Comparison of ENCODE assay signal across 24 cellular contexts in genomic region chr15:96410175-96411055, GRCh38.
A peak's percentile ranks its signal among the peaks of the same experiment; 100 is the strongest.
DNase-seq lines count a peak whose midpoint lies in the region; ATAC-seq, FAIRE-seq and TF ChIP-seq lines count a peak whose summit lies in the region.
"Had no signal": no experiment of that assay in that cellular context is flagged by ENCODE, and none has a peak within 500 bp of the region (broad histone marks: within the 10 kb centered on the region; RNA-seq: fewer than 3 reads in every experiment).

No MANE protein-coding gene starts in this region.

- H4K20me1 ChIP-seq in astrocyte (ENCODE audit: insufficient read depth, low read length), result no peaks in the 10 kb centered on the region

- H3K4me3 ChIP-seq in H7 (ENCODE audit: insufficient read depth, low read depth, low read length) (no peak overlapping the region), astrocyte (ENCODE audit: insufficient read depth, low read depth, low read length) (no peak overlapping the region), iPS-15b (ENCODE audit: low read depth, low read length) (peak overlapping the region; percentile 20), gastrocnemius medialis (peak overlapping the region in 3 of 4 donors; percentile 41 to 61 (median 48))
- H3K4me3 ChIP-seq: HAP-1 had no signal

- H3K4me3 Mint-ChIP-seq in astrocyte (ENCODE audit: unreplicated experiment), result peak overlapping the region; percentile 40
- H3K4me3 Mint-ChIP-seq: activated B cell treated with CpG ODN at 0.5 μM for 24 hours; activated naive CD8-positive, alpha-beta T cell; memory B cell; natural killer cell treated with Interleukin-12 subunit alpha and Interleukin-12 subunit beta and Interleukin-15 and Interleukin-18, amount 100 ng/mL, for 72 hours had no signal

- DNase-seq in H7 (peak; percentile 47), astrocyte (ENCODE audit: low read depth) (no peak), gastrocnemius medialis (no peak), NCI-H1694 (lab: John Stamatoyannopoulos, UW) (no peak)
- DNase-seq: activated B cell treated with CpG ODN at 0.5 μM for 24 hours; activated T-cell treated with anti-CD3 and anti-CD28 coated beads, Interleukin-2, amount 50 U/mL, for 48 hours; COR-L47; dorsolateral prefrontal cortex; islet precursor cell; MV-4-11; NCI-H2029; SIG-M5; stimulated activated CD4-positive, alpha-beta T cell treated with anti-CD3 and anti-CD28 coated beads, Interleukin-1b, Interleukin-23, amount 100 ng/mL, for 48 hours had no signal

- TF ChIP-seq CTCF in astrocyte (IDR thresholded peaks at IDR 0.05; ENCODE audit: insufficient read depth, low read depth, low read length), result no peak
- no peak for TF ChIP-seq CTCF in gastrocnemius medialis (IDR thresholded peaks at IDR 0.05 in 4 of 5, conservative IDR thresholded peaks at IDR 0.05 in 1 of 5)

- H3K36me3 Mint-ChIP-seq in astrocyte (ENCODE audit: low read depth, unreplicated experiment), result no peaks in the 10 kb centered on the region
- H3K36me3 Mint-ChIP-seq: activated naive CD8-positive, alpha-beta T cell; IgD-negative memory B cell; memory B cell; natural killer cell treated with Interleukin-12 subunit alpha and Interleukin-12 subunit beta and Interleukin-15 and Interleukin-18, amount 100 ng/mL, for 72 hours had no signal

- TF ChIP-seq POLR2A in gastrocnemius medialis (IDR thresholded peaks at IDR 0.05), result no peak

- no peaks in the 10 kb centered on the region for H3K79me2 ChIP-seq in astrocyte (ENCODE audit: insufficient read depth, low read length)

- peaks cover 12% of the 10 kb centered on the region for H3K4me1 ChIP-seq in astrocyte (ENCODE audit: insufficient read depth, low read length)
- H3K4me1 ChIP-seq in iPS-15b (ENCODE audit: control insufficient read depth, insufficient read depth, low read length), result no peaks in the 10 kb centered on the region
- H3K4me1 ChIP-seq in gastrocnemius medialis, result peaks cover 7 to 8% of the 10 kb centered on the region in 2 donors
- H3K4me1 ChIP-seq: HAP-1 had no signal

- no peak for ATAC-seq in gastrocnemius medialis
- ATAC-seq in HG02610 (IDR thresholded peaks at IDR 0.05; ENCODE audit: unreplicated experiment), result no peak
- ATAC-seq in HG02759 (IDR thresholded peaks at IDR 0.05; ENCODE audit: unreplicated experiment), result no peak
- ATAC-seq: esophagus mucosa; natural killer cell treated with Interleukin-12 subunit alpha and Interleukin-12 subunit beta and Interleukin-15 and Interleukin-18, amount 100 ng/mL, for 72 hours had no signal

- no peak overlapping the region for H2AFZ ChIP-seq in astrocyte (ENCODE audit: low read depth, low read length)

- no peak overlapping the region for H3K27ac Mint-ChIP-seq in astrocyte (ENCODE audit: unreplicated experiment)
- H3K27ac Mint-ChIP-seq: activated B cell treated with CpG ODN at 0.5 μM for 24 hours; activated naive CD8-positive, alpha-beta T cell; IgD-negative memory B cell; memory B cell; natural killer cell treated with Interleukin-12 subunit alpha and Interleukin-12 subunit beta and Interleukin-15 and Interleukin-18, amount 100 ng/mL, for 72 hours had no signal

- peaks cover 92% of the 10 kb centered on the region for H3K27me3 Mint-ChIP-seq in astrocyte (ENCODE audit: low read depth, unreplicated experiment)

- H3K4me2 ChIP-seq in astrocyte (ENCODE audit: low read length), result peak overlapping the region; percentile 83

- in situ Hi-C loops in gastrocnemius medialis (cut with MboI; ENCODE audit: low sequenced_read_pairs in 4 of 4), result no loop called here

- H3K4me1 Mint-ChIP-seq in astrocyte (ENCODE audit: low read depth, unreplicated experiment), result peaks cover 7% of the 10 kb centered on the region
- H3K4me1 Mint-ChIP-seq: activated B cell treated with CpG ODN at 0.5 μM for 24 hours, IgD-negative memory B cell, memory B cell had no signal

- H3K27ac ChIP-seq in astrocyte (ENCODE audit: low read depth, low read length) (no peak overlapping the region), gastrocnemius medialis (no peak overlapping the region)
- H3K27ac ChIP-seq: breast epithelium, dorsolateral prefrontal cortex, HL-60 had no signal

- H3K27me3 ChIP-seq in H7 (ENCODE audit: control insufficient read depth, insufficient read depth, low read length), result peaks cover 100% of the 10 kb centered on the region
- H3K27me3 ChIP-seq in astrocyte (ENCODE audit: insufficient read depth, low read length), result peaks cover 92% of the 10 kb centered on the region
- H3K27me3 ChIP-seq in iPS-15b (ENCODE audit: control insufficient read depth, insufficient read depth, low read length), result peaks cover 100% of the 10 kb centered on the region
- peaks cover 80 to 90% (median 83%) of the 10 kb centered on the region in 3 donors for H3K27me3 ChIP-seq in gastrocnemius medialis

- no peak for FAIRE-seq in astrocyte (lab: Jason Lieb, UNC)

- H3K9ac ChIP-seq in astrocyte (ENCODE audit: low read length), result no peak overlapping the region
- no peak overlapping the region for H3K9ac ChIP-seq in iPS-15b (ENCODE audit: low read depth, low read length)

- H3K9me3 Mint-ChIP-seq in astrocyte (ENCODE audit: unreplicated experiment), result no peaks in the 10 kb centered on the region
- H3K9me3 Mint-ChIP-seq: activated B cell treated with CpG ODN at 0.5 μM for 24 hours; memory B cell; natural killer cell treated with Interleukin-12 subunit alpha and Interleukin-12 subunit beta and Interleukin-15 and Interleukin-18, amount 100 ng/mL, for 72 hours had no signal

- H3K9me3 ChIP-seq in astrocyte (ENCODE audit: insufficient read depth, low read depth, low read length), result peaks cover 3% of the 10 kb centered on the region
- H3K9me3 ChIP-seq in iPS-15b (ENCODE audit: control insufficient read depth, insufficient read depth, low read length), result no peaks in the 10 kb centered on the region
- no peaks in the 10 kb centered on the region for H3K9me3 ChIP-seq in gastrocnemius medialis
- H3K9me3 ChIP-seq: breast epithelium, HAP-1 had no signal

- intact Hi-C loops in gastrocnemius medialis (cut with DNase I; ENCODE audit: low total_unique reads), result loop anchor here (5.0 kb wide), 1 partner anchor 48 kb away; no protein-coding TSS in a partner anchor

- H3K36me3 ChIP-seq in H7 (replicated peaks; ENCODE audit: control insufficient read depth, insufficient read depth, low read length) (no peaks in the 10 kb centered on the region), astrocyte (ENCODE audit: insufficient read depth, low read length) (no peaks in the 10 kb centered on the region), iPS-15b (ENCODE audit: control insufficient read depth, insufficient read depth, low read length) (no peaks in the 10 kb centered on the region), gastrocnemius medialis (no peaks in the 10 kb centered on the region)
- H3K36me3 ChIP-seq: breast epithelium, HAP-1 had no signal

Comparison
In these comparisons a context has a peak if more than half of its experiments do, and no peak if none do; other contexts are left out.
1. H3K4me3 ChIP-seq: peak in iPS-15b (single experiment) and gastrocnemius medialis (3 of 4); none in H7 (single experiment) and astrocyte (single experiment).